In genomic region chr2:235270951-235271350, GRCh38 we compare ENCODE assay signal across 9 cellular contexts.
A peak's percentile ranks its signal among the peaks of the same experiment; 100 is the strongest.
DNase-seq lines count a peak whose midpoint lies in the region; ATAC-seq and TF ChIP-seq lines count a peak whose summit lies in the region.
"Had no signal": no experiment of that assay in that cellular context is flagged by ENCODE, and none has a peak within 500 bp of the region (broad histone marks: within the 10 kb centered on the region; RNA-seq: fewer than 3 reads in every experiment).

No MANE protein-coding gene starts in this region.

- ATAC-seq in GM18505 (IDR thresholded peaks at IDR 0.05; ENCODE audit: unreplicated experiment), result peak; percentile 86
- ATAC-seq in HG02571 (IDR thresholded peaks at IDR 0.05; ENCODE audit: unreplicated experiment), result peak; percentile 83
- no peak for ATAC-seq in CD4-positive, alpha-beta T cell (ENCODE audit: poor library complexity)

- no peak for TF ChIP-seq CTCF in sigmoid colon (IDR thresholded peaks at IDR 0.05)
- no peak for TF ChIP-seq CTCF in CD4-positive, alpha-beta T cell (IDR thresholded peaks at IDR 0.05)
- TF ChIP-seq CTCF in ascending aorta (IDR thresholded peaks at IDR 0.05), result no peak

- no peaks in the 10 kb centered on the region for H3K36me3 ChIP-seq in sigmoid colon
- H3K36me3 ChIP-seq in ascending aorta, result no peaks in the 10 kb centered on the region

- TF ChIP-seq EP300 in sigmoid colon (IDR thresholded peaks at IDR 0.05), result no peak

- H3K9me3 ChIP-seq in sigmoid colon (no peaks in the 10 kb centered on the region), ascending aorta (no peaks in the 10 kb centered on the region)
- H3K9me3 ChIP-seq in CD4-positive, alpha-beta T cell (ENCODE audit: control insufficient read depth, low read length), result no peaks in the 10 kb centered on the region

- H3K27me3 ChIP-seq in sigmoid colon, result no peaks in the 10 kb centered on the region
- H3K27me3 ChIP-seq in CD4-positive, alpha-beta T cell (ENCODE audit: control insufficient read depth, insufficient read depth, low read length), result peaks cover 26% of the 10 kb centered on the region
- H3K27me3 ChIP-seq in ascending aorta, result no peaks in the 10 kb centered on the region

- peaks cover 72% of the 10 kb centered on the region for H3K27me3 Mint-ChIP-seq in CD4-positive, alpha-beta T cell

- H3K36me3 Mint-ChIP-seq in CD4-positive, alpha-beta T cell (ENCODE audit: low read depth), result no peaks in the 10 kb centered on the region

- no peak overlapping the region for H3K4me3 Mint-ChIP-seq in CD4-positive, alpha-beta T cell

- TF ChIP-seq POLR2A in GM18505 (IDR thresholded peaks at IDR 0.05; ENCODE audit: borderline replicate concordance, extremely low read depth, insufficient read depth, insufficient read length), result no peak
- TF ChIP-seq POLR2A in sigmoid colon (IDR thresholded peaks at IDR 0.05), result no peak

- H3K27ac Mint-ChIP-seq in CD4-positive, alpha-beta T cell, result no peak overlapping the region
- H3K27ac Mint-ChIP-seq: IgD-negative memory B cell had no signal

- no peaks in the 10 kb centered on the region for H3K4me1 Mint-ChIP-seq in CD4-positive, alpha-beta T cell (ENCODE audit: low read depth)
- H3K4me1 Mint-ChIP-seq: IgD-negative memory B cell had no signal

- no peak overlapping the region for H3K4me3 ChIP-seq in sigmoid colon
- H3K4me3 ChIP-seq in ascending aorta, result no peak overlapping the region

- 49 to 85% methylated on average over 4 of the region's 4 CpGs for WGBS in sigmoid colon, 2 donors

- H3K9me3 Mint-ChIP-seq in CD4-positive, alpha-beta T cell, result no peaks in the 10 kb centered on the region

- CTCF ChIA-PET in CD4-positive, alpha-beta T cell (lab: Charles Lee), result no interaction called here

- intact Hi-C loops in sigmoid colon (cut with DNase I) (no loop called here), ascending aorta (cut with DNase I) (no loop called here)
- intact Hi-C loops in CD4-positive, alpha-beta T cell (cut with DNase I, micrococcal nuclease), result no loop called here

- DNase-seq in OCI-M1 (lab: John Stamatoyannopoulos, UW) (peak; percentile 92), fibroblast of gingiva (ENCODE audit: low read depth) (peak; percentile 14), sigmoid colon (no peak), iPS-NIHi11 (ENCODE audit: low spot score) (no peak), ascending aorta (ENCODE audit: low spot score in 2 of 2) (no peak)
- no peak for DNase-seq in CD4-positive, alpha-beta T cell

- POLR2A ChIA-PET in CD4-positive, alpha-beta T cell (lab: Charles Lee), result no interaction called here

- H3K4me1 ChIP-seq in sigmoid colon (no peaks in the 10 kb centered on the region), ascending aorta (no peaks in the 10 kb centered on the region)

- H3K27ac ChIP-seq in sigmoid colon (no peak overlapping the region), ascending aorta (no peak overlapping the region)
- H3K27ac ChIP-seq in CD4-positive, alpha-beta T cell (ENCODE audit: low read depth, low read length), result no peak overlapping the region

Comparison
In these comparisons a context has a peak if more than half of its experiments do, and no peak if none do; other contexts are left out.
1. DNase-seq: peak in OCI-M1 (single experiment) and fibroblast of gingiva (single experiment); none in sigmoid colon (single experiment), CD4-positive, alpha-beta T cell (0 of 10), iPS-NIHi11 (single experiment) and ascending aorta (0 of 2).